ENCODE assay signal across 1 cellular context in the genomic region with DNA sequence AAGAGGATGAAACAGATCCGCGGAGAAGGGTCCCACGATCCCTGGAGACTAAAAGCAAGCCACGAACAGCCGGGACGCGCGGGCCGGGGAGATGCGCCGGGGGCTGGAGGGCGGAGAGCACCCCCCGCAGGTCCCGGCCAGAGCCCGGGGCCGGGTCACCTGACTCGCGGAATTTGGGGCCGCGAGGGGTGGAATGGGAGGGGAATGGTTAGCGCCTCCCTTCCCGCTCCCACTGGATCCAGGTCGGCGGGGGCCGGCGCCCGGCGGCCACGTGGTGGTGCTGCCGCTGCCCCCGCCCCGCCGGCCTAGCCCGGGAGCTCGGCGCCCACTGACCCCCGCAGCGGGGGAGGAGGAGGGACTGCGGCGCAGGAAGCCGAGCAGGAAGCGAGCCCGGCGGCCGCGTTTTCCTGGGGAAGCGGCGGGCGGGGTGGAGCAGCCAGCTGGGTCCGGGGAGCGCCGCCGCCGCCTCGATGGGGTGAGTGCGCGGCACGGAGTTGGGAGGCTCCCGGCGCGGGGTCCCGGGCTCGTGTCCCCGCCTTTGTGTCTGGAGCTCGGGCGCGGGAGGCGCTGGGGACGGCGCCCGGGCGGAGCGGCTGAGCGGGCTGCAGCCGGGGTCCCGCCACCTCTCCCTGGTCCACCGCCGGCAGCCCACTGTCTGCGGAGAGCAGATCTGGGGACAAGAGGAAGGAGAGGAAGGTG.
TF ChIP-seq lines count a peak whose summit lies in the region.

RAI14 (plus strand) TSS at position 328 of the 699 bp plus-strand sequence. CDS start 30,592 bp downstream, outside the sequence.

TF ChIP-seq in H1, 55 proteins besides CTCF, POLR2A, EP300 and RAD21:
- TF ChIP-seq SUZ12 (IDR thresholded peaks at IDR 0.05; ENCODE audit: low read length) (no peak), SRF (IDR thresholded peaks at IDR 0.05; ENCODE audit: low read depth, low read length) (no peak), PHF8 (conservative IDR thresholded peaks at IDR 0.05; ENCODE audit: low read depth, low read length) (peak; percentile 56), KDM1A (IDR thresholded peaks at IDR 0.05; ENCODE audit: borderline replicate concordance, low read length) (no peak), CBX8 (IDR thresholded peaks at IDR 0.05; ENCODE audit: borderline replicate concordance, low read depth, low read length) (no peak), GTF2F1 (IDR thresholded peaks at IDR 0.05; ENCODE audit: borderline replicate concordance, low read depth, low read length) (no peak), SP4 (IDR thresholded peaks at IDR 0.05; ENCODE audit: low read length) (no peak; the same call in 1 of the 2 replicates), TEAD4 (IDR thresholded peaks at IDR 0.05; ENCODE audit: low read depth, low read length) (peak; percentile 72; the same call in 1 of the 2 replicates), SP1 (IDR thresholded peaks at IDR 0.05; ENCODE audit: low read depth, low read length) (no peak), GABPA (IDR thresholded peaks at IDR 0.05; ENCODE audit: borderline replicate concordance, insufficient read depth, low read length) (0 out of 2 replicates have a peak, but pooled peaks have one; percentile 30), FOSL1 (IDR thresholded peaks at IDR 0.05; ENCODE audit: insufficient read depth, low read depth, low read length) (no peak), TBP (IDR thresholded peaks at IDR 0.05; ENCODE audit: low read depth, low read length) (no peak; the same call in 1 of the 2 replicates), TCF12 (IDR thresholded peaks at IDR 0.05; ENCODE audit: low read depth, low read length) (peak; percentile 36; the same call in 1 of the 2 replicates), MAFK (IDR thresholded peaks at IDR 0.05; ENCODE audit: low read depth, low read length) (no peak), SIRT6 (IDR thresholded peaks at IDR 0.05; ENCODE audit: low read length) (no peak), NRF1 (IDR thresholded peaks at IDR 0.05; ENCODE audit: low read depth, low read length) (no peak), ZNF274 (IDR thresholded peaks at IDR 0.05; ENCODE audit: borderline replicate concordance, extremely low read depth, low read length) (no peak), USF2 (IDR thresholded peaks at IDR 0.05; ENCODE audit: low read length) (peak; percentile 60), JUND (IDR thresholded peaks at IDR 0.05; ENCODE audit: low read length) (no peak), SIX5 (IDR thresholded peaks at IDR 0.05; ENCODE audit: low read depth, low read length) (no peak), EZH2 (IDR thresholded peaks at IDR 0.05; ENCODE audit: low read depth, low read length, severe bottlenecking) (no peak), POLR2AphosphoS5 (IDR thresholded peaks at IDR 0.05; ENCODE audit: low read depth, low read length) (peak; percentile 49; the same call in 1 of the 2 replicates), KDM5A (IDR thresholded peaks at IDR 0.05; ENCODE audit: low read length) (no peak), CHD1 (IDR thresholded peaks at IDR 0.05; ENCODE audit: low read depth, low read length) (no peak), CEBPB (IDR thresholded peaks at IDR 0.05; ENCODE audit: low read depth, low read length) (no peak), JUN (IDR thresholded peaks at IDR 0.05; ENCODE audit: low read depth, low read length) (no peak), SIN3A (conservative IDR thresholded peaks at IDR 0.05 in 1 of 2, IDR thresholded peaks at IDR 0.05 in 1 of 2; ENCODE audit: low read depth in 1 of 2, low read length in 2 of 2) (peak in 1 of 2 experiments; percentile 29; a peak in 1 of 4 replicates), SAP30 (IDR thresholded peaks at IDR 0.05; ENCODE audit: insufficient read depth, insufficient replicate concordance, low read length) (no peak), CTBP2 (IDR thresholded peaks at IDR 0.05; ENCODE audit: borderline replicate concordance, insufficient read depth, insufficient read length, low read length) (no peak), BACH1 (IDR thresholded peaks at IDR 0.05; ENCODE audit: low read length) (0 out of 2 replicates have a peak, but pooled peaks have one; percentile 15), EGR1 (IDR thresholded peaks at IDR 0.05; ENCODE audit: borderline replicate concordance, low read depth, low read length) (peak; percentile 76), RFX5 (IDR thresholded peaks at IDR 0.05; ENCODE audit: borderline replicate concordance, low read depth, low read length) (no peak), TAF7 (optimal IDR thresholded peaks at IDR 0.05; ENCODE audit: borderline replicate concordance, low read depth, low read length) (peak; percentile 76), HDAC6 (IDR thresholded peaks at IDR 0.05; ENCODE audit: low read depth, low read length) (no peak), YY1 (IDR thresholded peaks at IDR 0.05; ENCODE audit: low read depth, low read length) (peak; percentile 13; the same call in 1 of the 2 replicates), NANOG (IDR thresholded peaks at IDR 0.05; ENCODE audit: insufficient read depth, low read depth, low read length, poor library complexity, severe bottlenecking) (no peak), RBBP5 (IDR thresholded peaks at IDR 0.05; ENCODE audit: borderline replicate concordance, low read depth, low read length) (peak; percentile 85; the same call in 1 of the 2 replicates), CHD2 (IDR thresholded peaks at IDR 0.05; ENCODE audit: low read length) (no peak), ASH2L (IDR thresholded peaks at IDR 0.05; ENCODE audit: low read length) (peak; percentile 95), POU5F1 (IDR thresholded peaks at IDR 0.05; ENCODE audit: low read depth, low read length) (no peak), BRCA1 (IDR thresholded peaks at IDR 0.05; ENCODE audit: low read depth, low read length) (no peak), SP2 (IDR thresholded peaks at IDR 0.05; ENCODE audit: low read length) (no peak), CREB1 (IDR thresholded peaks at IDR 0.05) (no peak), KDM4A (IDR thresholded peaks at IDR 0.05; ENCODE audit: low read depth, low read length, severe bottlenecking) (peak; percentile 22), HDAC2 (IDR thresholded peaks at IDR 0.05; ENCODE audit: borderline replicate concordance in 1 of 2, low read depth in 2 of 2, low read length in 2 of 2) (peak in 1 of 2 experiments; percentile 49; a peak in 1 of 4 replicates), TAF1 (IDR thresholded peaks at IDR 0.05; ENCODE audit: low read depth, low read length) (peak; percentile 75)
- TF ChIP-seq, protein P1, sequence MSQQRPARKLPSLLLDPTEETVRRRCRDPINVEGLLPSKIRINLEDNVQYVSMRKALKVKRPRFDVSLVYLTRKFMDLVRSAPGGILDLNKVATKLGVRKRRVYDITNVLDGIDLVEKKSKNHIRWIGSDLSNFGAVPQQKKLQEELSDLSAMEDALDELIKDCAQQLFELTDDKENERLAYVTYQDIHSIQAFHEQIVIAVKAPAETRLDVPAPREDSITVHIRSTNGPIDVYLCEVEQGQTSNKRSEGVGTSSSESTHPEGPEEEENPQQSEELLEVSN (IDR thresholded peaks at IDR 0.05) = peak; percentile 74
- TF ChIP-seq, protein P2, sequence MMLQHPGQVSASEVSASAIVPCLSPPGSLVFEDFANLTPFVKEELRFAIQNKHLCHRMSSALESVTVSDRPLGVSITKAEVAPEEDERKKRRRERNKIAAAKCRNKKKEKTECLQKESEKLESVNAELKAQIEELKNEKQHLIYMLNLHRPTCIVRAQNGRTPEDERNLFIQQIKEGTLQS (IDR thresholded peaks at IDR 0.05; ENCODE audit: insufficient read depth, low read depth, low read length) = peak; percentile 20; the same call in 1 of the 2 replicates
- TF ChIP-seq, protein P3, sequence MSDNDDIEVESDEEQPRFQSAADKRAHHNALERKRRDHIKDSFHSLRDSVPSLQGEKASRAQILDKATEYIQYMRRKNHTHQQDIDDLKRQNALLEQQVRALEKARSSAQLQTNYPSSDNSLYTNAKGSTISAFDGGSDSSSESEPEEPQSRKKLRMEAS (IDR thresholded peaks at IDR 0.05) = peak; percentile 81
- TF ChIP-seq, protein P4, sequence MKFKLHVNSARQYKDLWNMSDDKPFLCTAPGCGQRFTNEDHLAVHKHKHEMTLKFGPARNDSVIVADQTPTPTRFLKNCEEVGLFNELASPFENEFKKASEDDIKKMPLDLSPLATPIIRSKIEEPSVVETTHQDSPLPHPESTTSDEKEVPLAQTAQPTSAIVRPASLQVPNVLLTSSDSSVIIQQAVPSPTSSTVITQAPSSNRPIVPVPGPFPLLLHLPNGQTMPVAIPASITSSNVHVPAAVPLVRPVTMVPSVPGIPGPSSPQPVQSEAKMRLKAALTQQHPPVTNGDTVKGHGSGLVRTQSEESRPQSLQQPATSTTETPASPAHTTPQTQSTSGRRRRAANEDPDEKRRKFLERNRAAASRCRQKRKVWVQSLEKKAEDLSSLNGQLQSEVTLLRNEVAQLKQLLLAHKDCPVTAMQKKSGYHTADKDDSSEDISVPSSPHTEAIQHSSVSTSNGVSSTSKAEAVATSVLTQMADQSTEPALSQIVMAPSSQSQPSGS (IDR thresholded peaks at IDR 0.05; ENCODE audit: low read length) = 0 out of 2 replicates have a peak, but pooled peaks have one; percentile 31
